In the genomic region with DNA sequence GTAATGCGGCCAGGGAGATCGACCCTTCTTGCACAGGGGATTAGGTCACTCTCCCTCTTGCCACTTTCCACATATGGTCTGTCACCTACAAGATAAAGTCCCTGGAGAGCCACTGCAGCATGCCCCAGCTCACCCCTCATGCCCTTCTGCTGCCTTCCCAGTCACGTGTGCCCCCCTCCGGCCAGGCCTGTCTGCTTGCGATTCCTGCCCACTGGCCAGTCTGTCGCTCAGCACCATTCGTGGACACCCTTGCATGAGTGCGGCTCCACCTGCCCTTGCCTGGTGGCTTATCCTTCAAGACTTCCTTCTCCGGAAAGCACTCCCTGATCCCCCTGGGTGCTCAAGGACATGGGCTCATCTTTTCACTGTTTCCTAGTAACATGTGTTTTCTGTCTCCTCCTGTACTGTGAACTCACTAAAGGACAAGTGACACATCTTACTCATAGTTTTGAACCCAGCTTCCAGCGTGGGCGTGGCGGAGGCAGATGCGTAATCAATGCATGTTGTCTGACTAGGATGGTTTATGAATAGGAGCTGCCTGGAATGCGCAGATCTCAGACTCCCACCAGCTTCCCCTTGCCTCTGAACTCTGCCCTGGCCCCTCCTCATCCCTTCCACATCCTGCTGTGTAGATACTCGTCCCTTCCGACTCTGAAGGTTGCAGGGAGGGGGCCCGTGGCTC, we compare ENCODE assay signal across 11 cellular contexts. TPM values are rescaled to one million over a fixed set of nuclear protein-coding genes. Genes with fewer than 3 reads are reported as not detected.
DNase-seq lines count a peak whose midpoint lies in the region; ATAC-seq and TF ChIP-seq lines count a peak whose summit lies in the region.
"Had no signal": no experiment of that assay in that cellular context is flagged by ENCODE, and none has a peak within 500 bp of the region (broad histone marks: within the 10 kb centered on the region; RNA-seq: fewer than 3 reads in every experiment).

No MANE protein-coding gene starts in this region.

- WGBS in right lobe of liver (ENCODE audit: insufficient coverage, low coverage, low lambda C conversion rate, missing lambda C conversion rate) = 43% methylated on average over 11 of the region's 17 CpGs
- WGBS in spleen, 5 donors = 45 to 62% (median 57%) methylated on average over 17 of the region's 17 CpGs

- peaks cover 7% of the 10 kb centered on the region for H3K4me1 Mint-ChIP-seq in MCF 10A (ENCODE audit: insufficient read depth, unreplicated experiment)
- H3K4me1 Mint-ChIP-seq in type B pancreatic cell (ENCODE audit: unreplicated experiment) = peaks cover 8% of the 10 kb centered on the region

- BruUV-seq in MCF 10A (replicated peaks; lab: Mats Ljungman, UMichigan) = no TSS peak

- H3K27ac Mint-ChIP-seq in MCF 10A (ENCODE audit: low read depth, unreplicated experiment) (no peak overlapping the region), type B pancreatic cell (no peak overlapping the region)

- H3K36me3 ChIP-seq in breast epithelium = no peaks in the 10 kb centered on the region
- no peaks in the 10 kb centered on the region for H3K36me3 ChIP-seq in right lobe of liver
- no peaks in the 10 kb centered on the region for H3K36me3 ChIP-seq in spleen

- no peak overlapping the region for H3K4me3 Mint-ChIP-seq in MCF 10A (ENCODE audit: unreplicated experiment)
- no peak overlapping the region for H3K4me3 Mint-ChIP-seq in type B pancreatic cell

- H3K27ac ChIP-seq in breast epithelium (no peak overlapping the region), right lobe of liver (no peak overlapping the region), spleen (no peak overlapping the region)

- H3K27me3 ChIP-seq in breast epithelium = no peaks in the 10 kb centered on the region
- H3K27me3 ChIP-seq in right lobe of liver = no peaks in the 10 kb centered on the region
- H3K27me3 ChIP-seq in spleen (replicated peaks in 1 of 7) = no peaks in the 10 kb centered on the region

- H3K4me3 ChIP-seq in breast epithelium (no peak overlapping the region), right lobe of liver (no peak overlapping the region), spleen (no peak overlapping the region)
- H3K4me3 ChIP-seq: GM12878 had no signal

- H3K9me3 Mint-ChIP-seq in MCF 10A (ENCODE audit: unreplicated experiment) = no peaks in the 10 kb centered on the region
- no peaks in the 10 kb centered on the region for H3K9me3 Mint-ChIP-seq in type B pancreatic cell

- POLR2A ChIA-PET in MCF 10A (lab: Yijun Ruan, JAX) = interaction anchor here (0.8 kb wide), 1 partner anchor 87 kb away, joined by 3 read pairs; no protein-coding TSS in a partner anchor

- H3K9me3 ChIP-seq in breast epithelium (no peaks in the 10 kb centered on the region), right lobe of liver (no peaks in the 10 kb centered on the region), spleen (no peaks in the 10 kb centered on the region)

- TF ChIP-seq CTCF in MCF 10A (IDR thresholded peaks at IDR 0.05; ENCODE audit: unreplicated experiment) = no peak
- TF ChIP-seq CTCF in breast epithelium (IDR thresholded peaks at IDR 0.05) = no peak
- TF ChIP-seq CTCF in right lobe of liver (IDR thresholded peaks at IDR 0.05) = no peak
- no peak for TF ChIP-seq CTCF in type B pancreatic cell (conservative IDR thresholded peaks at IDR 0.05)
- TF ChIP-seq CTCF in spleen (IDR thresholded peaks at IDR 0.05 in 8 of 11, conservative IDR thresholded peaks at IDR 0.05 in 3 of 11) = no peak

- peak; percentile 42 for DNase-seq in MCF 10A (ENCODE audit: unreplicated experiment)
- no peak for DNase-seq in breast epithelium (ENCODE audit: low spot score in 2 of 2)
- DNase-seq in activated T-cell treated with anti-CD3 and anti-CD28 coated beads, Interleukin-2, amount 50 U/mL, for 48 hours = peak; percentile 78
- DNase-seq in right lobe of liver = no peak
- peak; percentile 58 for DNase-seq in type B pancreatic cell (ENCODE audit: extremely low spot score, unreplicated experiment)
- no peak for DNase-seq in spleen
- no peak for DNase-seq in effector CD4-positive, alpha-beta T cell

- intact Hi-C loops in MCF 10A (cut with micrococcal nuclease) = no loop called here
- intact Hi-C loops in breast epithelium (cut with DNase I; ENCODE audit: low total_unique reads) = no loop called here
- intact Hi-C loops in right lobe of liver (cut with DNase I) = no loop called here
- intact Hi-C loops in spleen (cut with DNase I; ENCODE audit: low total_unique reads) = no loop called here

- H3K36me3 Mint-ChIP-seq in MCF 10A (ENCODE audit: insufficient read depth, unreplicated experiment) (no peaks in the 10 kb centered on the region), type B pancreatic cell (no peaks in the 10 kb centered on the region)

- H3K4me1 ChIP-seq in breast epithelium (no peaks in the 10 kb centered on the region), right lobe of liver (no peaks in the 10 kb centered on the region), spleen (peaks cover 0 to 43% (median 32%) of the 10 kb centered on the region in 6 donors)

- CTCF ChIA-PET in MCF 10A (lab: Yijun Ruan, JAX) = interaction anchor here (0.5 to 0.8 kb wide), 2 partner anchors 14 to 75 kb away, joined by 4 read pairs; no protein-coding TSS in a partner anchor

- H3K27me3 Mint-ChIP-seq in MCF 10A (ENCODE audit: insufficient read depth, unreplicated experiment) (no peaks in the 10 kb centered on the region), type B pancreatic cell (peaks cover 17% of the 10 kb centered on the region)

- ATAC-seq in right lobe of liver (peak; percentile 54 to 80 (median 71)), GM21447 (IDR thresholded peaks at IDR 0.05; ENCODE audit: unreplicated experiment) (no peak)
- ATAC-seq: GM12878 had no signal

- TF ChIP-seq POLR2A in breast epithelium (IDR thresholded peaks at IDR 0.05) (no peak), right lobe of liver (IDR thresholded peaks at IDR 0.05) (no peak), spleen (IDR thresholded peaks at IDR 0.05) (no peak)

RNA-seq across cellular contexts. Expression of a gene that starts 7.8 kb away (rescaled TPM):
- not detected in 2 replicates for total RNA-seq in MCF 10A (2022)
- total RNA-seq in breast epithelium = not detected
- not detected for total RNA-seq in right lobe of liver
- total RNA-seq in type B pancreatic cell (ENCODE audit: low replicate concordance) = not detected in 2 replicates
- 1 to 10 TPM in 6 of 7 donors, under 1 TPM in 1; 0.28 to 3.8 (median 2.2) TPM for total RNA-seq in spleen
- polyA plus RNA-seq in spleen = under 1 TPM; 0.47 to 0.83 (median 0.72) TPM
- polyA plus RNA-seq: BJ, neural cell had no signal

RNA-seq across cellular contexts. Expression of a gene that starts 51.4 kb away (rescaled TPM):
- total RNA-seq in MCF 10A (2022) (14.7 and 21.6 TPM in 2 replicates), breast epithelium (under 1 TPM in 1 of 3 donors, not detected in 2; 0.96 TPM), right lobe of liver (1 to 10 TPM in 2 of 6 experiments, under 1 TPM in 4; 0.20 to 1.4 (median 0.66) TPM), type B pancreatic cell (ENCODE audit: low replicate concordance) (9.7 and 25.4 TPM in 2 replicates), spleen (1 to 10 TPM in 6 of 7 donors, under 1 TPM in 1; 0.55 to 3.5 (median 2.1) TPM)
- polyA plus RNA-seq in spleen = 1 to 10 TPM in 1 of 3 donors, under 1 TPM in 2; 0.20 to 1.3 (median 0.83) TPM

Comparison
In these comparisons a context has a peak if more than half of its experiments do, and no peak if none do; other contexts are left out.
1. DNase-seq: peak in MCF 10A (single experiment), activated T-cell treated with anti-CD3 and anti-CD28 coated beads, Interleukin-2, amount 50 U/mL, for 48 hours (2 of 2) and type B pancreatic cell (single experiment); none in breast epithelium (0 of 2), right lobe of liver (0 of 3), spleen (single experiment) and effector CD4-positive, alpha-beta T cell (single experiment).